Comparison of ENCODE assay signal across 19 cellular contexts in genomic region chr2:226131299-226131784, GRCh38.
A peak's percentile ranks its signal among the peaks of the same experiment; 100 is the strongest.
DNase-seq lines count a peak whose midpoint lies in the region; ATAC-seq and TF ChIP-seq lines count a peak whose summit lies in the region.
"Had no signal": no experiment of that assay in that cellular context is flagged by ENCODE, and none has a peak within 500 bp of the region (broad histone marks: within the 10 kb centered on the region; RNA-seq: fewer than 3 reads in every experiment).

No MANE protein-coding gene starts in this region.

- peak in 1 of 6 experiments; percentile 11 for TF ChIP-seq CTCF in thyroid gland (IDR thresholded peaks at IDR 0.05)
- no peak for TF ChIP-seq CTCF in transverse colon (IDR thresholded peaks at IDR 0.05)

- no peak for TF ChIP-seq EP300 in transverse colon (IDR thresholded peaks at IDR 0.05; ENCODE audit: low read depth)

- H3K27me3 ChIP-seq in right cardiac atrium (ENCODE audit: control insufficient read depth, insufficient read depth) (no peaks in the 10 kb centered on the region), thyroid gland (no peaks in the 10 kb centered on the region), transverse colon (no peaks in the 10 kb centered on the region)
- H3K27me3 ChIP-seq: ascending aorta had no signal

- H3K4me1 ChIP-seq in right cardiac atrium (ENCODE audit: control insufficient read depth, insufficient read depth, low read length) (peaks cover 3% of the 10 kb centered on the region), thyroid gland (peaks cover 8 to 11% of the 10 kb centered on the region in 2 donors), transverse colon (no peaks in the 10 kb centered on the region)
- H3K4me1 ChIP-seq: ascending aorta had no signal

- ATAC-seq in right cardiac atrium (peak; percentile 45 to 68), GM21825 (IDR thresholded peaks at IDR 0.05; ENCODE audit: unreplicated experiment) (no peak), HG03097 (IDR thresholded peaks at IDR 0.05; ENCODE audit: low FRiP score, unreplicated experiment) (no peak)
- ATAC-seq: naive thymus-derived CD4-positive, alpha-beta T cell; stimulated activated memory B cell treated with anti-CD40 and anti-IgM and Interleukin-4, amounts not matched to agents 10 μg/mL and 1 μg/mL and 100 μg/mL, for 72 hours had no signal

- 49% methylated on average over 2 of the region's 2 CpGs for WGBS in right cardiac atrium
- 12 to 38% methylated on average over 2 of the region's 2 CpGs for WGBS in thyroid gland, 2 donors
- 60 to 85% methylated on average over 1 to 2 of the region's 2 CpGs for WGBS in transverse colon (ENCODE audit: low coverage in 1 of 2), 2 donors

- no peaks in the 10 kb centered on the region for H3K9me3 ChIP-seq in right cardiac atrium (ENCODE audit: control insufficient read depth, low read length)
- H3K9me3 ChIP-seq in thyroid gland, result no peaks in the 10 kb centered on the region
- H3K9me3 ChIP-seq in transverse colon, result no peaks in the 10 kb centered on the region
- H3K9me3 ChIP-seq: ascending aorta, SK-N-SH had no signal

- DNase-seq in NOMO-1 (lab: John Stamatoyannopoulos, UW; ENCODE audit: unreplicated experiment in 2 of 2), result peak; percentile 39 to 48
- no peak for DNase-seq in NOMO-1 treated with dmso at 0.1 percent for 144 hours (lab: John Stamatoyannopoulos, UW; ENCODE audit: unreplicated experiment)
- DNase-seq in NOMO-1 treated with DMSO at 0.1 percent for 48 hours (lab: John Stamatoyannopoulos, UW; ENCODE audit: unreplicated experiment), result peak; percentile 35
- DNase-seq in right cardiac atrium, result peak in 2 of 3 donors; percentile 27 to 41
- peak; percentile 88 to 92 for DNase-seq in thyroid gland
- no peak for DNase-seq in transverse colon
- DNase-seq: activated CD4-positive, alpha-beta T cell treated with anti-CD3 and anti-CD28 coated beads for 48 hours; activated naive CD4-positive, alpha-beta T cell treated with Interleukin-2 at 50 U/mL for 16 hours; DMS79 treated with DMSO at 0.1 percent for 48 hours; naive thymus-derived CD4-positive, alpha-beta T cell; NCI-H146; SK-N-SH; stimulated activated CD4-positive, alpha-beta T cell treated with anti-CD3 and anti-CD28 coated beads, Interleukin-12 subunit alpha, Interleukin-12 subunit beta, amount 100 ng/mL, for 4 hours; trophoblast cell had no signal

- in situ Hi-C loops in transverse colon (cut with MboI; ENCODE audit: low pct_ligation_motif_present in 1 of 4, low pct_unique_long_range_greater_than_20kb in 1 of 4, low sequenced_read_pairs in 3 of 4), result no loop called here

- no peak for TF ChIP-seq POLR2A in thyroid gland (IDR thresholded peaks at IDR 0.05)
- TF ChIP-seq POLR2A in transverse colon (IDR thresholded peaks at IDR 0.05), result no peak

- no peak overlapping the region for H3K4me3 ChIP-seq in right cardiac atrium (ENCODE audit: low read length)
- H3K4me3 ChIP-seq in thyroid gland (replicated peaks in 1 of 3), result no peak overlapping the region
- H3K4me3 ChIP-seq in transverse colon, result no peak overlapping the region
- H3K4me3 ChIP-seq: ascending aorta had no signal

- H3K27ac ChIP-seq in right cardiac atrium (ENCODE audit: low read length), result no peak overlapping the region
- H3K27ac ChIP-seq in thyroid gland, result peak overlapping the region; percentile 43 to 94 (median 76)
- H3K27ac ChIP-seq in transverse colon, result no peak overlapping the region
- H3K27ac ChIP-seq: ascending aorta, C4-2B had no signal

- intact Hi-C loops in right cardiac atrium (cut with DNase I) (no loop called here), thyroid gland (cut with DNase I) (no loop called here), transverse colon (cut with DNase I; ENCODE audit: low total_unique reads) (no loop called here)

- H3K36me3 ChIP-seq in thyroid gland (no peaks in the 10 kb centered on the region), transverse colon (no peaks in the 10 kb centered on the region)
- H3K36me3 ChIP-seq: ascending aorta had no signal

Comparison
In these comparisons a context has a peak if more than half of its experiments do, and no peak if none do; other contexts are left out.
1. DNase-seq: peak in NOMO-1 (2 of 2), NOMO-1 treated with DMSO at 0.1 percent for 48 hours (single experiment), right cardiac atrium (2 of 3) and thyroid gland (2 of 2); none in NOMO-1 treated with dmso at 0.1 percent for 144 hours (single experiment) and transverse colon (single experiment).
2. ATAC-seq: peak in right cardiac atrium (2 of 2); none in GM21825 (single experiment) and HG03097 (single experiment).
3. H3K27ac ChIP-seq: peak in thyroid gland (3 of 3); none in right cardiac atrium (single experiment) and transverse colon (0 of 4).